1 cellular context compared by ENCODE assay signal in the genomic region with DNA sequence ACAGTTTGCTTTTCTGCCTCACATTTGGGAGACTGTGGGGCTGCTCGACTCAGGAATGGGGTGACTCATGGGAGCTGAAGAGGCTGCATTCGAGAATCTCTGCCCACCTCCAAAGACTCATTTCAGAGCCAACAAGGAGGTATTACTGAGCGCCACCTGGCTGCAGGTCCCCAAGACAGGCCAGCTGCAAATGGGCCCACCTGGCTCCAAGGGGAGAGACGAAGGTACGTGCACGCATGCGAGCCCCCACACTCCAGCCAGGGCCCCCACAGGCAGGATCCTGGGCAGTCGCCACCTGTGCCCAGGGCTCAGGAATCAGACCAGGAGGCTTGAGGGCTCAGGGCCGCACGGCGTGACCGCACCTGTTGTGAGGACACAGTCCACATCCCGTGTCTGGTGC.
TF ChIP-seq lines count a peak whose summit lies in the region.

No MANE protein-coding gene starts in this region.

TF ChIP-seq in HepG2, 621 proteins besides CTCF, POLR2A, EP300 and RAD21:
- TF ChIP-seq POLR2AphosphoS5 (IDR thresholded peaks at IDR 0.05; ENCODE audit: low read depth, low read length) (no peak), CERS6 (CRISPR knock-in tag; IDR thresholded peaks at IDR 0.05) (no peak), POGK (CRISPR knock-in tag; conservative IDR thresholded peaks at IDR 0.05) (no peak)
